Comparison of ENCODE assay signal across 10 cellular contexts in genomic region chr22:29480512-29481264, GRCh38. TPM values are rescaled to one million over a fixed set of nuclear protein-coding genes. Genes with fewer than 3 reads are reported as not detected.
DNase-seq lines count a peak whose midpoint lies in the region; ATAC-seq and TF ChIP-seq lines count a peak whose summit lies in the region.
"Had no signal": no experiment of that assay in that cellular context is flagged by ENCODE, and none has a peak within 500 bp of the region (broad histone marks: within the 10 kb centered on the region; RNA-seq: fewer than 3 reads in every experiment).

No MANE protein-coding gene starts in this region.

- no peaks in the 10 kb centered on the region for H3K9me3 ChIP-seq in muscle layer of colon (ENCODE audit: low read length)
- H3K9me3 ChIP-seq in thoracic aorta = no peaks in the 10 kb centered on the region

- peaks cover 38% of the 10 kb centered on the region for H3K27me3 Mint-ChIP-seq in T-helper 2 cell treated with Interferon-gamma antibody and Interleukin-4, amounts not matched to agents 5 μg/mL and 100 μg/mL, for 36 hours (ENCODE audit: low read depth)

- H3K36me3 ChIP-seq in muscle layer of colon (ENCODE audit: insufficient read depth, low read length) = no peaks in the 10 kb centered on the region
- H3K36me3 ChIP-seq in thoracic aorta = no peaks in the 10 kb centered on the region

- in situ Hi-C loops in G401 (cut with HindIII; ENCODE audit: low sequenced_read_pairs) = no loop called here

- peaks cover 1% of the 10 kb centered on the region for H3K36me3 Mint-ChIP-seq in T-helper 2 cell treated with Interferon-gamma antibody and Interleukin-4, amounts not matched to agents 5 μg/mL and 100 μg/mL, for 36 hours (ENCODE audit: low read depth)

- no peak overlapping the region for H3K27ac Mint-ChIP-seq in T-helper 2 cell treated with Interferon-gamma antibody and Interleukin-4, amounts not matched to agents 5 μg/mL and 100 μg/mL, for 36 hours

- H3K4me3 ChIP-seq in muscle layer of colon (ENCODE audit: low read depth in 1 of 2, low read length in 2 of 2) (peak overlapping the region; percentile 23 to 38), thoracic aorta (peak overlapping the region; percentile 54)

- H3K9me3 Mint-ChIP-seq in T-helper 2 cell treated with Interferon-gamma antibody and Interleukin-4, amounts not matched to agents 5 μg/mL and 100 μg/mL, for 36 hours = no peaks in the 10 kb centered on the region

- H3K4me3 Mint-ChIP-seq in T-helper 2 cell treated with Interferon-gamma antibody and Interleukin-4, amounts not matched to agents 5 μg/mL and 100 μg/mL, for 36 hours = peak overlapping the region; percentile 65

- TF ChIP-seq CTCF in thoracic aorta (IDR thresholded peaks at IDR 0.05) = no peak

- ATAC-seq in thoracic aorta (ENCODE audit: insufficient number of reproducible peaks, low FRiP score, low read depth) = no peak
- ATAC-seq in GM21526 (IDR thresholded peaks at IDR 0.05; ENCODE audit: low FRiP score, unreplicated experiment) = no peak
- ATAC-seq: HCT116 had no signal

- H3K4me1 Mint-ChIP-seq in T-helper 2 cell treated with Interferon-gamma antibody and Interleukin-4, amounts not matched to agents 5 μg/mL and 100 μg/mL, for 36 hours (ENCODE audit: low read depth) = peaks cover 12% of the 10 kb centered on the region

- DNase-seq in G401 (ENCODE audit: low spot score) (peak; percentile 55), ecto neural progenitor cell (ENCODE audit: low spot score) (peak; percentile 71), thoracic aorta (ENCODE audit: low spot score) (no peak), GM19238 (ENCODE audit: insufficient read length, low spot score) (no peak), NCI-H345 (lab: John Stamatoyannopoulos, UW) (no peak)
- DNase-seq in T-helper 2 cell treated with Interferon-gamma antibody and Interleukin-4, amounts not matched to agents 5 μg/mL and 100 μg/mL, for 36 hours (ENCODE audit: low spot score) = peak; percentile 59

- peaks cover 34 to 54% of the 10 kb centered on the region in 2 donors for H3K27me3 ChIP-seq in muscle layer of colon (ENCODE audit: control insufficient read depth in 1 of 2, insufficient read depth in 2 of 2, low read length in 2 of 2)
- peaks cover 5% of the 10 kb centered on the region for H3K27me3 ChIP-seq in thoracic aorta (replicated peaks; ENCODE audit: insufficient read depth)

- H3K4me1 ChIP-seq in muscle layer of colon (ENCODE audit: insufficient read depth, low read length) (peaks cover 4% of the 10 kb centered on the region), thoracic aorta (ENCODE audit: control insufficient read depth in 1 of 2, low read depth in 2 of 2) (peaks cover 6 to 14% of the 10 kb centered on the region in 2 donors)

- H3K9ac ChIP-seq in muscle layer of colon (ENCODE audit: low read length) = no peak overlapping the region

- H3K27ac ChIP-seq in muscle layer of colon (ENCODE audit: low read depth, low read length) (no peak overlapping the region), thoracic aorta (no peak overlapping the region)

RNA-seq across cellular contexts. Expression of gene NEFH, which starts 0.7 kb away (rescaled TPM):
- 11.6 and 14.3 TPM in 2 replicates for total RNA-seq in G401 (2014; rRNA removed; shearing (Covaris generic))
- under 1 TPM; 0.14 to 0.85 TPM for total RNA-seq in thoracic aorta

RNA-seq across cellular contexts. Expression of gene RFPL1, which starts 42.3 kb away (rescaled TPM):
- total RNA-seq in G401 (2014; rRNA removed; shearing (Covaris generic)) = not detected in 2 replicates
- not detected for total RNA-seq in thoracic aorta
- total RNA-seq: epithelial cell of proximal tubule had no signal

Comparison
In these comparisons a context has a peak if more than half of its experiments do, and no peak if none do; other contexts are left out.
1. DNase-seq: peak in G401 (single experiment), T-helper 2 cell treated with Interferon-gamma antibody and Interleukin-4, amounts not matched to agents 5 μg/mL and 100 μg/mL, for 36 hours (single experiment) and ecto neural progenitor cell (single experiment); none in thoracic aorta (single experiment), GM19238 (single experiment) and NCI-H345 (single experiment).